ENCODE assay signal across 28 cellular contexts in the genomic region with DNA sequence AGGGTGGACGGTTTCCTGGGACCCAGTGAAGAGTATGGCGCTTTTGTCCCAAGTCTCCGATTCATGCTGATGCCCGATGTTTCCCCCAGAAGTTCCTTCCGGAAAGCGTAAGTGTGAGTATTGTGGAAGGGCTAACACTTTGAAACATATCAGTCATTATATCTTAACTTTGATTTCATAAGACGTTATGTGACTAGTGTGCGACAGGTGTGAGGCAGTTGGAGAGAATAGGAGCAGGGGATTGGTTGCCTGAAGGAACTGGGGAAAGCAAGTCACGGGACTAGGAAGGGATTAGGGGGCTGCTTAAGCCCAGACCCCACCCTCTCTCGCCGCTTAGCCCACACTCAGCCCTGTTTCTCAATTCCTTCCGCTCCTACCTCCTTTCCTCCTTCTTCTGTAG.
"Had no signal": no experiment of that assay in that cellular context is flagged by ENCODE, and none has a peak within 500 bp of the region (broad histone marks: within the 10 kb centered on the region; RNA-seq: fewer than 3 reads in every experiment).

No MANE protein-coding gene starts in this region.

- H3K9me3 Mint-ChIP-seq: activated naive CD8-positive, alpha-beta T cell treated with anti-CD3 and anti-CD28 coated beads, Interleukin-2, amount 10 ng/mL, durations not matched to agents 7 days and 5 days; activated T-cell treated with anti-CD3 and anti-CD28 coated beads, Interleukin-2, amount 50 U/mL, for 72 hours; endodermal cell; neural progenitor cell; T-cell had no signal

- H3K4me2 ChIP-seq: neural progenitor cell, smooth muscle cell had no signal

- H3K36me3 ChIP-seq: brain microvascular endothelial cell, esophagus muscularis mucosa, neural progenitor cell, right atrium auricular region, transverse colon, uterus had no signal

- H3K4me3 ChIP-seq: coronary artery, esophagus muscularis mucosa, heart right ventricle, neural progenitor cell, right atrium auricular region, smooth muscle cell, testis, transverse colon, uterus had no signal

- DNase-seq: activated CD4-positive, alpha-beta T cell treated with anti-CD3 and anti-CD28 coated beads for 36 hours; activated CD4-positive, CD25-positive, alpha-beta regulatory T cell; activated CD8-positive, alpha-beta T cell treated with anti-CD3 and anti-CD28 coated beads, Interleukin-2, amount 10 ng/mL, durations not matched to agents 7 days and 5 days; activated effector memory CD4-positive, alpha-beta T cell treated with Interleukin-2 at 50 U/mL for 16 hours; activated naive CD4-positive, alpha-beta T cell treated with Interleukin-2 at 50 U/mL for 16 hours; activated naive CD8-positive, alpha-beta T cell treated with anti-CD3 and anti-CD28 coated beads, Interleukin-2, amount 10 ng/mL, durations not matched to agents 7 days and 5 days; activated T-cell treated with anti-CD3 and anti-CD28 coated beads for 4 hours; activated T-cell treated with anti-CD3 and anti-CD28 coated beads, Interleukin-2, amount 50 U/mL, for 72 hours; amniotic stem cell; brain microvascular endothelial cell; endodermal cell; foreskin melanocyte; heart right ventricle; naive B cell; stimulated activated CD4-positive, alpha-beta T cell treated with anti-CD3 and anti-CD28 coated beads, Interleukin-1b, Interleukin-23, amount 100 ng/mL, for 48 hours; stimulated activated CD4-positive, alpha-beta T cell treated with anti-CD3 and anti-CD28 coated beads, Interleukin-4, amount 100 ng/mL, for 4 hours; stimulated activated CD8-positive, alpha-beta memory T cell treated with anti-CD3 and anti-CD28 coated beads, Interleukin-4, amount 100 ng/mL, for 48 hours; stimulated activated naive CD4-positive, alpha-beta T cell treated with Interleukin-2 at 50 U/mL for 16 hours; T-cell; testis; transverse colon; uterus had no signal

- H3K27me3 Mint-ChIP-seq: activated CD4-positive, alpha-beta T cell treated with anti-CD3 and anti-CD28 coated beads for 36 hours; activated naive CD8-positive, alpha-beta T cell treated with anti-CD3 and anti-CD28 coated beads, Interleukin-2, amount 10 ng/mL, durations not matched to agents 7 days and 5 days; naive B cell; T-cell had no signal

- H3K27ac ChIP-seq: brain microvascular endothelial cell, coronary artery, esophagus muscularis mucosa, heart right ventricle, neural progenitor cell, right atrium auricular region, testis, transverse colon, uterus had no signal

- H3K4me1 Mint-ChIP-seq: neural progenitor cell had no signal

- H3K4me3 Mint-ChIP-seq: activated CD4-positive, alpha-beta T cell treated with anti-CD3 and anti-CD28 coated beads for 36 hours; activated CD8-positive, alpha-beta T cell treated with anti-CD3 and anti-CD28 coated beads, Interleukin-2, amount 10 ng/mL, durations not matched to agents 7 days and 5 days; activated naive CD8-positive, alpha-beta T cell treated with anti-CD3 and anti-CD28 coated beads, Interleukin-2, amount 10 ng/mL, durations not matched to agents 7 days and 5 days; activated T-cell treated with anti-CD3 and anti-CD28 coated beads, Interleukin-2, amount 50 U/mL, for 72 hours; endodermal cell; mesothelial cell of epicardium; naive B cell; neural progenitor cell; T-cell had no signal

- H3K9ac ChIP-seq: neural progenitor cell had no signal

- H3K9me3 ChIP-seq: esophagus muscularis mucosa, heart right ventricle, right atrium auricular region, testis, transverse colon, uterus had no signal

- H2AFZ ChIP-seq: neural progenitor cell had no signal

- ATAC-seq: activated CD4-positive, alpha-beta T cell treated with anti-CD3 and anti-CD28 coated beads for 36 hours; activated CD8-positive, alpha-beta T cell treated with anti-CD3 and anti-CD28 coated beads, Interleukin-2, amount 10 ng/mL, durations not matched to agents 7 days and 5 days; activated T-cell treated with anti-CD3 and anti-CD28 coated beads, Interleukin-2, amount 50 U/mL, for 72 hours; heart right ventricle; T-cell had no signal

- H3K4me1 ChIP-seq: neural progenitor cell, testis, uterus had no signal

- H3K27me3 ChIP-seq: brain microvascular endothelial cell, esophagus muscularis mucosa, heart right ventricle, neural progenitor cell, right atrium auricular region, testis, transverse colon, uterus had no signal

- H3K27ac Mint-ChIP-seq: activated CD4-positive, alpha-beta T cell treated with anti-CD3 and anti-CD28 coated beads for 36 hours; activated CD8-positive, alpha-beta T cell treated with anti-CD3 and anti-CD28 coated beads, Interleukin-2, amount 10 ng/mL, durations not matched to agents 7 days and 5 days; activated naive CD8-positive, alpha-beta T cell treated with anti-CD3 and anti-CD28 coated beads, Interleukin-2, amount 10 ng/mL, durations not matched to agents 7 days and 5 days; activated T-cell treated with anti-CD3 and anti-CD28 coated beads, Interleukin-2, amount 50 U/mL, for 72 hours; endodermal cell; mesothelial cell of epicardium; neural progenitor cell; T-cell had no signal
